Comparison of ENCODE assay signal across 11 cellular contexts in genomic region chr17:72123496-72123963, GRCh38. TPM values are rescaled to one million over a fixed set of nuclear protein-coding genes. Genes with fewer than 3 reads are reported as not detected.
DNase-seq lines count a peak whose midpoint lies in the region; ATAC-seq and TF ChIP-seq lines count a peak whose summit lies in the region.
"Had no signal": no experiment of that assay in that cellular context is flagged by ENCODE, and none has a peak within 500 bp of the region (broad histone marks: within the 10 kb centered on the region; RNA-seq: fewer than 3 reads in every experiment).

No MANE protein-coding gene starts in this region.

- no peak overlapping the region for H3K9ac ChIP-seq in MM.1S (ENCODE audit: low read length)

- H3K4me1 ChIP-seq in MM.1S (ENCODE audit: low read length) (0 out of 2 replicates have a peak, but pooled peaks cover 5% of the 10 kb centered on the region), lower lobe of right lung (peaks cover 26% of the 10 kb centered on the region), suprapubic skin (peaks cover 42% of the 10 kb centered on the region)

- H3K9me2 ChIP-seq in MM.1S (replicated peaks; ENCODE audit: insufficient read depth, low read length), result no peaks in the 10 kb centered on the region

- no peaks in the 10 kb centered on the region for H3K79me2 ChIP-seq in MM.1S (ENCODE audit: low read length)

- H3F3A ChIP-seq in MM.1S (ENCODE audit: insufficient read depth, low read length), result no peaks in the 10 kb centered on the region

- no peak for TF ChIP-seq EP300 in suprapubic skin (IDR thresholded peaks at IDR 0.05)

- intact Hi-C loops in lower lobe of right lung (cut with DNase I), result no loop called here

- ATAC-seq in lower lobe of right lung, result no peak
- ATAC-seq in GM21360 (IDR thresholded peaks at IDR 0.05; ENCODE audit: unreplicated experiment), result no peak

- no peaks in the 10 kb centered on the region for H4K20me1 ChIP-seq in MM.1S (ENCODE audit: insufficient read depth, low read length)

- H3K4me2 ChIP-seq in MM.1S (ENCODE audit: low read depth, low read length), result peak overlapping the region; percentile 97; the same call in 1 of the 2 replicates

- 61% methylated on average over 28 of the region's 45 CpGs for WGBS in suprapubic skin

- TF ChIP-seq CTCF in MM.1S (IDR thresholded peaks at IDR 0.05; ENCODE audit: low read length) (no peak), lower lobe of right lung (IDR thresholded peaks at IDR 0.05) (no peak), suprapubic skin (IDR thresholded peaks at IDR 0.05) (no peak)

- H3K4me3 ChIP-seq in MM.1S (ENCODE audit: low read length) (no peak overlapping the region), lower lobe of right lung (peak overlapping the region; percentile 59), suprapubic skin (peak overlapping the region; percentile 61)

- H3K9me3 ChIP-seq in MM.1S (replicated peaks; ENCODE audit: insufficient read depth, low read length) (no peaks in the 10 kb centered on the region), lower lobe of right lung (no peaks in the 10 kb centered on the region), suprapubic skin (no peaks in the 10 kb centered on the region)

- H3K36me3 ChIP-seq in MM.1S (replicated peaks; ENCODE audit: insufficient read depth, low read length), result no peaks in the 10 kb centered on the region
- H3K36me3 ChIP-seq in lower lobe of right lung, result peaks cover 6% of the 10 kb centered on the region
- peaks cover 3% of the 10 kb centered on the region for H3K36me3 ChIP-seq in suprapubic skin

- H3K27ac ChIP-seq in MM.1S (ENCODE audit: low read length) (no peak overlapping the region), cingulate gyrus (ENCODE audit: low read depth, low read length) (peak overlapping the region; percentile 79), lower lobe of right lung (no peak overlapping the region), suprapubic skin (peak overlapping the region; percentile 11)

- no peak for TF ChIP-seq POLR2A in suprapubic skin (IDR thresholded peaks at IDR 0.05)

- H3K27me3 ChIP-seq in MM.1S (replicated peaks; ENCODE audit: insufficient read depth, low read length) (peaks cover 29% of the 10 kb centered on the region), lower lobe of right lung (ENCODE audit: low read depth) (peaks cover 58% of the 10 kb centered on the region), suprapubic skin (peaks cover 55% of the 10 kb centered on the region)

- no peak for DNase-seq in MM.1S
- DNase-seq in lower lobe of right lung, result no peak
- no peak for DNase-seq in suprapubic skin (ENCODE audit: low spot score in 2 of 2)
- DNase-seq in mesenteric fat pad (ENCODE audit: low spot score), result no peak
- no peak for DNase-seq in activated T-cell treated with anti-CD3 and anti-CD28 coated beads, Interleukin-2, amount 50 U/mL, for 48 hours
- DNase-seq: DMS79, natural killer cell, NCI-H69, T-cell had no signal

- H2AFZ ChIP-seq in MM.1S (ENCODE audit: low read length), result no peak overlapping the region

RNA-seq across cellular contexts. Expression of gene SOX9, which starts 2.7 kb away (rescaled TPM):
- total RNA-seq in lower lobe of right lung (4.3 TPM), suprapubic skin (10 to 100 TPM; 30.0 to 52.3 (median 42.9) TPM), mesenteric fat pad (2.2 TPM)
- total RNA-seq: natural killer cell had no signal

Comparison
In these comparisons a context has a peak if more than half of its experiments do, and no peak if none do; other contexts are left out.
1. H3K27ac ChIP-seq: peak in cingulate gyrus (single experiment) and suprapubic skin (single experiment); none in MM.1S (single experiment) and lower lobe of right lung (single experiment).